In the genomic region with DNA sequence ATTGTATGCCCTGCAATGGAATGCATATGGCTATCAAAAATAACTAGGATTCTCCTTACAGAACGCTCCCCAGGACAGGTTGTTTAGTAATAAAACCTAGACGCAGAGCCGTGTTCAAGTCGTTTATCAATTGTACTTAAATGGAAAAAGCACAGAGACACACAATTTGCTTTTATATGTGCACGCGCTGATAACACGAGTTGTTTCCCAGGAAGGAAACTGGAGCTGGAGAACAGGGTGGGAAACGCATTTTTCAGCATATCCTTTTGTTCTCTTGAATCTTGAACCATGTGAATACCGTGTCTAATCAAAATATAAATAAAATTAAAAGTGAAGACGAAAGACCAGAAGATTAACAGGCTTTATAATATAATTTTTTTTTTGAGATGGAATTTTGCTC, we compare ENCODE assay signal across 25 cellular contexts. TPM values are rescaled to one million over a fixed set of nuclear protein-coding genes. Genes with fewer than 3 reads are reported as not detected.
"Had no signal": no experiment of that assay in that cellular context is flagged by ENCODE, and none has a peak within 500 bp of the region (broad histone marks: within the 10 kb centered on the region; RNA-seq: fewer than 3 reads in every experiment).

No MANE protein-coding gene starts in this region.

- DNase-seq: dorsolateral prefrontal cortex; effector CD8-positive, alpha-beta T cell; gastrocnemius medialis; heart right ventricle; hypothalamus; mucosa of descending colon; naive thymus-derived CD8-positive, alpha-beta T cell; occipital lobe; psoas muscle; retina; right lobe of liver; stimulated activated CD4-positive, alpha-beta T cell treated with anti-CD3 and anti-CD28 coated beads, Interleukin-4, amount 100 ng/mL, for 1 hour; stimulated activated CD8-positive, alpha-beta memory T cell treated with anti-CD3 and anti-CD28 coated beads, Interleukin-4, amount 100 ng/mL, for 48 hours; tibial artery; upper lobe of left lung; uterus had no signal

- H3K4me3 Mint-ChIP-seq: naive thymus-derived CD8-positive, alpha-beta T cell; neural crest cell; stimulated activated effector memory CD8-positive, alpha-beta T cell treated with anti-CD3 and anti-CD28 coated beads, Interleukin-12 subunit alpha, Interleukin-12 subunit beta, amount 100 ng/mL, for 72 hours; stimulated activated naive CD8-positive, alpha-beta T cell treated with anti-CD3 and anti-CD28 coated beads, Interleukin-15, Interleukin-2, amounts not matched to agents 100 ng/mL and 50 ng/mL, for 24 hours had no signal

- H3K9me3 ChIP-seq: mucosa of descending colon, psoas muscle, right lobe of liver, upper lobe of left lung, uterus had no signal

- H3K4me3 ChIP-seq: coronary artery, dorsolateral prefrontal cortex, gastrocnemius medialis, heart right ventricle, mucosa of descending colon, psoas muscle, right lobe of liver, tibial artery, upper lobe of left lung, uterus had no signal

- H3K27me3 ChIP-seq: right lobe of liver had no signal

- H3K36me3 Mint-ChIP-seq: stimulated activated effector memory CD8-positive, alpha-beta T cell treated with anti-CD3 and anti-CD28 coated beads, Interleukin-12 subunit alpha, Interleukin-12 subunit beta, amount 100 ng/mL, for 72 hours had no signal

- H3K27ac Mint-ChIP-seq: naive thymus-derived CD8-positive, alpha-beta T cell; stimulated activated effector memory CD8-positive, alpha-beta T cell treated with anti-CD3 and anti-CD28 coated beads, Interleukin-12 subunit alpha, Interleukin-12 subunit beta, amount 100 ng/mL, for 72 hours; stimulated activated naive CD8-positive, alpha-beta T cell treated with anti-CD3 and anti-CD28 coated beads, Interleukin-15, Interleukin-2, amounts not matched to agents 100 ng/mL and 50 ng/mL, for 24 hours had no signal

- ATAC-seq: esophagus mucosa; gastrocnemius medialis; heart right ventricle; left lobe of liver; mucosa of descending colon; naive thymus-derived CD8-positive, alpha-beta T cell; psoas muscle; right lobe of liver; stimulated activated effector memory CD8-positive, alpha-beta T cell treated with anti-CD3 and anti-CD28 coated beads, Interleukin-12 subunit alpha, Interleukin-12 subunit beta, amount 100 ng/mL, for 72 hours had no signal

- FAIRE-seq: islet of Langerhans had no signal

- H3K27ac ChIP-seq: coronary artery, dorsolateral prefrontal cortex, gastrocnemius medialis, heart right ventricle, psoas muscle, right lobe of liver, tibial artery, upper lobe of left lung, uterus had no signal

- H3K36me3 ChIP-seq: gastrocnemius medialis, heart right ventricle, right lobe of liver, tibial artery, upper lobe of left lung, uterus had no signal

- H3K4me1 ChIP-seq: gastrocnemius medialis, psoas muscle had no signal

- H3K9me3 Mint-ChIP-seq: neural crest cell; stimulated activated effector memory CD8-positive, alpha-beta T cell treated with anti-CD3 and anti-CD28 coated beads, Interleukin-12 subunit alpha, Interleukin-12 subunit beta, amount 100 ng/mL, for 72 hours had no signal

RNA-seq across cellular contexts. Expression of a gene that starts 42.2 kb away (rescaled TPM):
- total RNA-seq: gastrocnemius medialis; naive thymus-derived CD8-positive, alpha-beta T cell; occipital lobe; temporal lobe had no signal
- polyA plus RNA-seq: fibroblast of lung; naive thymus-derived CD8-positive, alpha-beta T cell had no signal
